Comparison of ENCODE assay signal across 14 cellular contexts in genomic region chr15:57550640-57551039, GRCh38. TPM values are rescaled to one million over a fixed set of nuclear protein-coding genes. Genes with fewer than 3 reads are reported as not detected.
DNase-seq lines count a peak whose midpoint lies in the region; ATAC-seq and TF ChIP-seq lines count a peak whose summit lies in the region.
"Had no signal": no experiment of that assay in that cellular context is flagged by ENCODE, and none has a peak within 500 bp of the region (broad histone marks: within the 10 kb centered on the region; RNA-seq: fewer than 3 reads in every experiment).

No MANE protein-coding gene starts in this region.

- H3K27me3 ChIP-seq in left ventricle myocardium inferior (ENCODE audit: low read depth) (no peaks in the 10 kb centered on the region), parathyroid adenoma (ENCODE audit: control insufficient read depth, insufficient read depth, low read length) (no peaks in the 10 kb centered on the region)

- H3K9me3 Mint-ChIP-seq in T-cell: no peaks in the 10 kb centered on the region
- H3K9me3 Mint-ChIP-seq: stimulated activated effector memory CD8-positive, alpha-beta T cell treated with anti-CD3 and anti-CD28 coated beads, Interleukin-12 subunit alpha, Interleukin-12 subunit beta, amount 100 ng/mL, for 72 hours had no signal

- ATAC-seq in T-cell (replicated peaks in 1 of 4): no peak
- ATAC-seq: stimulated activated effector memory CD8-positive, alpha-beta T cell treated with anti-CD3 and anti-CD28 coated beads, Interleukin-12 subunit alpha, Interleukin-12 subunit beta, amount 100 ng/mL, for 72 hours had no signal

- no peak overlapping the region for H3K4me3 Mint-ChIP-seq in T-cell
- H3K4me3 Mint-ChIP-seq: stimulated activated effector memory CD8-positive, alpha-beta T cell treated with anti-CD3 and anti-CD28 coated beads, Interleukin-12 subunit alpha, Interleukin-12 subunit beta, amount 100 ng/mL, for 72 hours had no signal

- TF ChIP-seq CTCF in left ventricle myocardium inferior (IDR thresholded peaks at IDR 0.05; ENCODE audit: borderline replicate concordance) (no peak), parathyroid adenoma (IDR thresholded peaks at IDR 0.05) (no peak)

- H3K27me3 Mint-ChIP-seq in T-cell: peaks cover 3% of the 10 kb centered on the region in 2 donors

- DNase-seq in AG20443 (ENCODE audit: low spot score) (peak; percentile 6), anterior cingulate cortex (lab: John Stamatoyannopoulos, UW) (peak in 37 of 58 donors; percentile 8 to 72 (median 39)), left ventricle myocardium inferior (peak; percentile 73), T-cell (no peak), RKO (ENCODE audit: low spot score) (no peak), DMS 273 (lab: John Stamatoyannopoulos, UW; ENCODE audit: unreplicated experiment) (no peak)
- no peak for DNase-seq in stimulated activated CD4-positive, alpha-beta T cell treated with anti-CD3 and anti-CD28 coated beads, Interleukin-4, amount 100 ng/mL, for 1 hour
- DNase-seq: ACHN; activated CD4-positive, alpha-beta T cell treated with anti-CD3 and anti-CD28 coated beads for 1 hour; activated effector memory CD4-positive, alpha-beta T cell treated with Interleukin-2 at 50 U/mL for 16 hours; DMS79 treated with DMSO at 0.1 percent for 48 hours; NCI-H510A treated with DMSO at 0.1 percent for 48 hours had no signal

- H3K27ac Mint-ChIP-seq in T-cell: no peak overlapping the region
- H3K27ac Mint-ChIP-seq: stimulated activated effector memory CD8-positive, alpha-beta T cell treated with anti-CD3 and anti-CD28 coated beads, Interleukin-12 subunit alpha, Interleukin-12 subunit beta, amount 100 ng/mL, for 72 hours had no signal

- H3K4me1 ChIP-seq in left ventricle myocardium inferior (peaks cover 71% of the 10 kb centered on the region), parathyroid adenoma (no peaks in the 10 kb centered on the region)

- no peak overlapping the region for H3K9ac ChIP-seq in parathyroid adenoma

- no peaks in the 10 kb centered on the region for H3K79me2 ChIP-seq in parathyroid adenoma

- no peak overlapping the region for H3K4me3 ChIP-seq in left ventricle myocardium inferior
- H3K4me3 ChIP-seq in parathyroid adenoma (ENCODE audit: low read depth, low read length): no peak overlapping the region

- H3K4me2 ChIP-seq in parathyroid adenoma (ENCODE audit: low read length): no peak overlapping the region

- H3K36me3 Mint-ChIP-seq in T-cell: no peaks in the 10 kb centered on the region
- H3K36me3 Mint-ChIP-seq: stimulated activated effector memory CD8-positive, alpha-beta T cell treated with anti-CD3 and anti-CD28 coated beads, Interleukin-12 subunit alpha, Interleukin-12 subunit beta, amount 100 ng/mL, for 72 hours had no signal

- CTCF ChIA-PET in T-cell (lab: Charles Lee): no interaction called here

- H3K27ac ChIP-seq in left ventricle myocardium inferior (replicated peaks) (peak overlapping the region; percentile 95), parathyroid adenoma (peak overlapping the region; percentile 49)

- POLR2A ChIA-PET in T-cell (lab: Charles Lee): no interaction called here

- intact Hi-C loops in left ventricle myocardium inferior (cut with micrococcal nuclease): no loop called here

- no peaks in the 10 kb centered on the region for H3K36me3 ChIP-seq in left ventricle myocardium inferior
- H3K36me3 ChIP-seq in parathyroid adenoma (ENCODE audit: control insufficient read depth, insufficient read depth, low read length): no peaks in the 10 kb centered on the region

- H2AFZ ChIP-seq in parathyroid adenoma: no peak overlapping the region

- no peaks in the 10 kb centered on the region for H3K9me3 ChIP-seq in left ventricle myocardium inferior (replicated peaks)
- H3K9me3 ChIP-seq in parathyroid adenoma (ENCODE audit: control insufficient read depth, low read length): no peaks in the 10 kb centered on the region

- H3K4me1 Mint-ChIP-seq in T-cell: no peaks in the 10 kb centered on the region
- H3K4me1 Mint-ChIP-seq: stimulated activated effector memory CD8-positive, alpha-beta T cell treated with anti-CD3 and anti-CD28 coated beads, Interleukin-12 subunit alpha, Interleukin-12 subunit beta, amount 100 ng/mL, for 72 hours had no signal

RNA-seq across cellular contexts. Expression of gene MYZAP, which starts 41.1 kb away (rescaled TPM):
- total RNA-seq in left ventricle myocardium inferior (934 TPM), T-cell (1 to 10 TPM in 2 of 5 donors, under 1 TPM in 3; 0.58 to 1.9 (median 0.82) TPM)

Comparison
In these comparisons a context has a peak if more than half of its experiments do, and no peak if none do; other contexts are left out.
1. DNase-seq: peak in AG20443 (single experiment), anterior cingulate cortex (37 of 58) and left ventricle myocardium inferior (single experiment); none in stimulated activated CD4-positive, alpha-beta T cell treated with anti-CD3 and anti-CD28 coated beads, Interleukin-4, amount 100 ng/mL, for 1 hour (single experiment), T-cell (0 of 34), RKO (single experiment) and DMS 273 (single experiment).
2. RNA of gene MYZAP, which starts 41.1 kb away (total RNA-seq): 934 TPM in left ventricle myocardium inferior (single experiment); 0.58 to 1.9 TPM in T-cell; every median in the first group is over 100 times any median in the second.